Comparison of ENCODE assay signal across 9 cellular contexts in the genomic region with DNA sequence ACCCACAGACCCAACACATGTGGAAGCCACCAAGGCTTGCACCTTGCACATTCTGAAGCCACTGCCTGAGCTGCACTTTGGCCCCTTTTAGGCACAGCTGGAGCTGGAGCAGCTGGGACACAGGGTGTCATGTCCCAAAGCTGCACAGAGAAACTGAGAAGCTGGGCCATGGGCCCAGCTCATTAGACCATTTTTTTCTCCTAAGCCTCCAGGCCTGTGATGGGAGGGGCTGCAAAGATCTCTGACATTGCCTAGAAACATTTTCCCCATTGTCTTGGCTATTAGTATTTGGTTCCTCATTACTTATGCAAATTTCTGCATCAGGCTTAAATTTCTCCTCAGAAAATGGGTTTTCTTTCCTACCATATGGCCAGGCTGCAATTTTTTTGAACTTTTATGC.
"Had no signal": no experiment of that assay in that cellular context is flagged by ENCODE, and none has a peak within 500 bp of the region (broad histone marks: within the 10 kb centered on the region; RNA-seq: fewer than 3 reads in every experiment).

No MANE protein-coding gene starts in this region.

- H3K4me3 Mint-ChIP-seq: IgD-negative memory B cell had no signal

- DNase-seq: IMR-90, KBM-7, KG1 had no signal

- ATAC-seq: HepG2, K562 had no signal

- H3K9ac ChIP-seq: KMS-11 had no signal

- FAIRE-seq: HepG2, HTR-8/SVneo, K562 had no signal

- H3K27ac Mint-ChIP-seq: IgD-negative memory B cell had no signal

- H3K4me3 ChIP-seq: K562 had no signal

- H3K4me1 Mint-ChIP-seq: IgD-negative memory B cell had no signal

- H3K27ac ChIP-seq: HL-60, KMS-11 had no signal

- H3K4me2 ChIP-seq: KMS-11 had no signal

- H3K27me3 Mint-ChIP-seq: IgD-negative memory B cell had no signal
